8 cellular contexts compared by ENCODE assay signal in genomic region chr9:69971643-69972449, GRCh38.
DNase-seq lines count a peak whose midpoint lies in the region; ATAC-seq and TF ChIP-seq lines count a peak whose summit lies in the region.

No MANE protein-coding gene starts in this region.

- intact Hi-C loops in CD14-positive monocyte (cut with micrococcal nuclease) = loop anchor here in 1 of 2 donors (2.0 kb wide), 1 partner anchor 141 kb away; no protein-coding TSS in a partner anchor

- H2AFZ ChIP-seq in smooth muscle cell (ENCODE audit: low read depth) = no peak overlapping the region

- DNase-seq in CD14-positive monocyte (ENCODE audit: low spot score) (peak; percentile 46), NAMALWA (ENCODE audit: low spot score) (peak; percentile 71), T-helper 1 cell (peak in 4 of 5 donors; percentile 9 to 16 (median 12)), brain microvascular endothelial cell (peak; percentile 58), iPS DF 6.9 (ENCODE audit: low read depth, low spot score) (peak; percentile 73), smooth muscle cell (lab: John Stamatoyannopoulos, UW; ENCODE audit: unreplicated experiment) (peak; percentile 11)

- no peaks in the 10 kb centered on the region for H4K20me1 ChIP-seq in smooth muscle cell (ENCODE audit: low read depth)

- H3K4me3 ChIP-seq in brain microvascular endothelial cell (ENCODE audit: low read depth, low read length) (no peak overlapping the region), iPS DF 6.9 (ENCODE audit: low read length) (no peak overlapping the region), smooth muscle cell (no peak overlapping the region)

- H3K4me1 ChIP-seq in iPS DF 6.9 (ENCODE audit: control insufficient read depth, insufficient read depth, low read length) (peaks cover 1% of the 10 kb centered on the region; the same call in 1 of the 2 replicates), smooth muscle cell (ENCODE audit: low read depth) (no peaks in the 10 kb centered on the region)

- H3K4me1 Mint-ChIP-seq in CD14-positive monocyte = peaks cover 3% of the 10 kb centered on the region

- in situ Hi-C loops in brain microvascular endothelial cell (cut with HindIII; ENCODE audit: low pct_ligation_motif_present, low sequenced_read_pairs) = loop anchor here (10.0 kb wide), 1 partner anchor 143 kb away; no protein-coding TSS in a partner anchor

- H3K36me3 ChIP-seq in brain microvascular endothelial cell (replicated peaks) (no peaks in the 10 kb centered on the region), iPS DF 6.9 (ENCODE audit: control insufficient read depth, insufficient read depth, low read length) (no peaks in the 10 kb centered on the region), smooth muscle cell (ENCODE audit: low read depth) (no peaks in the 10 kb centered on the region)

- H3K9me3 ChIP-seq in iPS DF 6.9 (ENCODE audit: control insufficient read depth, insufficient read depth, low read length) (no peaks in the 10 kb centered on the region; the same call in 1 of the 2 replicates), smooth muscle cell (replicated peaks; ENCODE audit: low read depth) (no peaks in the 10 kb centered on the region)

- peaks cover 0 to 1% (median 0%) of the 10 kb centered on the region in 7 donors for H3K9me3 Mint-ChIP-seq in CD14-positive monocyte

- no peaks in the 10 kb centered on the region for H3F3A ChIP-seq in smooth muscle cell (ENCODE audit: low read depth)

- no peaks in the 10 kb centered on the region for H3K27me3 ChIP-seq in brain microvascular endothelial cell (replicated peaks)
- no peaks in the 10 kb centered on the region for H3K27me3 ChIP-seq in iPS DF 6.9 (ENCODE audit: control insufficient read depth, insufficient read depth, low read length)
- no peaks in the 10 kb centered on the region for H3K27me3 ChIP-seq in smooth muscle cell (ENCODE audit: low read depth)

- TF ChIP-seq CTCF in CD14-positive monocyte (IDR thresholded peaks at IDR 0.05) (peak; percentile 81), brain microvascular endothelial cell (IDR thresholded peaks at IDR 0.05; ENCODE audit: low read depth, low read length, missing control alignments) (peak; percentile 98), smooth muscle cell (IDR thresholded peaks at IDR 0.05; ENCODE audit: borderline replicate concordance, insufficient read depth, poor library complexity, severe bottlenecking) (peak; percentile 83)

- H3K9ac ChIP-seq in smooth muscle cell (ENCODE audit: low read depth) = peak overlapping the region; percentile 5

- H3K4me2 ChIP-seq in smooth muscle cell = peak overlapping the region; percentile 51

- no peaks in the 10 kb centered on the region for H3K79me2 ChIP-seq in smooth muscle cell (ENCODE audit: low read depth)

- ATAC-seq in GM19351 (IDR thresholded peaks at IDR 0.05; ENCODE audit: unreplicated experiment) = peak; percentile 83
- no peak for ATAC-seq in HG03175 (IDR thresholded peaks at IDR 0.05; ENCODE audit: unreplicated experiment)

- peaks cover 0 to 9% (median 3%) of the 10 kb centered on the region in 3 donors for H3K27me3 Mint-ChIP-seq in CD14-positive monocyte (ENCODE audit: low read depth in 3 of 3)

- H3K36me3 Mint-ChIP-seq in CD14-positive monocyte = no peaks in the 10 kb centered on the region

- peak overlapping the region in 1 of 2 donors; percentile 69 for H3K4me3 Mint-ChIP-seq in CD14-positive monocyte

- no CpG with 5 or more reads among the region's 16 CpGs for WGBS in iPS DF 6.9 (ENCODE audit: insufficient coverage, insufficient read length)
- 38% methylated on average over 16 of the region's 16 CpGs for WGBS in smooth muscle cell (ENCODE audit: low lambda C conversion rate)

- no peak overlapping the region for H3K27ac ChIP-seq in brain microvascular endothelial cell
- no peak overlapping the region for H3K27ac ChIP-seq in iPS DF 6.9 (ENCODE audit: low read length)
- H3K27ac ChIP-seq in smooth muscle cell (ENCODE audit: low read depth) = peak overlapping the region; percentile 22

- H3K27ac Mint-ChIP-seq in CD14-positive monocyte = no peak overlapping the region

Comparison
In these comparisons a context has a peak if more than half of its experiments do, and no peak if none do; other contexts are left out.
1. DNase-seq: peak in every context shown above with its lines; median percentile 73 in iPS DF 6.9; 71 in NAMALWA; 58 in brain microvascular endothelial cell; 46 in CD14-positive monocyte; 12 in T-helper 1 cell; 11 in smooth muscle cell.